16 cellular contexts compared by ENCODE assay signal in genomic region chr2:146077156-146077555, GRCh38.
"Had no signal": no experiment of that assay in that cellular context is flagged by ENCODE, and none has a peak within 500 bp of the region (broad histone marks: within the 10 kb centered on the region; RNA-seq: fewer than 3 reads in every experiment).

No MANE protein-coding gene starts in this region.

- H3K36me3 ChIP-seq: ovary, right atrium auricular region, sigmoid colon, stomach, thoracic aorta, transverse colon had no signal

- H3K4me1 ChIP-seq: right atrium auricular region, sigmoid colon, stomach, transverse colon had no signal

- H3K9me3 ChIP-seq: ovary, right atrium auricular region, sigmoid colon, stomach, thoracic aorta, transverse colon had no signal

- H3K27ac ChIP-seq: coronary artery, ovary, right atrium auricular region, sigmoid colon, stomach, thoracic aorta, transverse colon had no signal

- H3K27me3 ChIP-seq: ovary, right atrium auricular region, sigmoid colon, stomach, transverse colon had no signal

- ATAC-seq: left colon, natural killer cell had no signal

- DNase-seq: effector CD4-positive, alpha-beta T cell; endodermal cell; left colon; natural killer cell; nucleus accumbens; ovary; sigmoid colon; small intestine; stimulated activated CD4-positive, alpha-beta T cell treated with anti-CD3 and anti-CD28 coated beads, Interleukin-12 subunit alpha, Interleukin-12 subunit beta, amount 100 ng/mL, for 4 hours; stimulated activated naive CD4-positive, alpha-beta T cell; stomach; substantia nigra; transverse colon had no signal

- H3K4me3 ChIP-seq: coronary artery, ovary, right atrium auricular region, sigmoid colon, stomach, thoracic aorta, transverse colon had no signal
